In genomic region chr4:178611062-178611461, GRCh38 we compare ENCODE assay signal across 34 cellular contexts.
"Had no signal": no experiment of that assay in that cellular context is flagged by ENCODE, and none has a peak within 500 bp of the region (broad histone marks: within the 10 kb centered on the region; RNA-seq: fewer than 3 reads in every experiment).

No MANE protein-coding gene starts in this region.

- H3K4me3 ChIP-seq: adrenal gland, body of pancreas, esophagus muscularis mucosa, gastrocnemius medialis, heart right ventricle, hepatocyte had no signal

- FAIRE-seq: colon had no signal

- H3K27me3 ChIP-seq: adrenal gland, body of pancreas, esophagus muscularis mucosa, foreskin keratinocyte, gastrocnemius medialis, heart right ventricle, hepatocyte had no signal

- H3K27ac Mint-ChIP-seq: activated CD4-positive, alpha-beta memory T cell treated with anti-CD3 and anti-CD28 coated beads for 36 hours; activated CD4-positive, alpha-beta T cell treated with anti-CD3 and anti-CD28 coated beads for 36 hours; activated CD4-positive, alpha-beta T cell treated with anti-CD3 and anti-CD28 coated beads, Interleukin-2, amount 10 ng/mL, durations not matched to agents 24 days and 14 days; activated CD8-positive, alpha-beta memory T cell treated with anti-CD3 and anti-CD28 coated beads, Interleukin-2, amount 10 ng/mL, durations not matched to agents 7 days and 5 days; activated CD8-positive, alpha-beta T cell treated with anti-CD3 and anti-CD28 coated beads, Interleukin-2, amount 10 ng/mL, durations not matched to agents 7 days and 5 days; activated naive CD4-positive, alpha-beta T cell treated with anti-CD3 and anti-CD28 coated beads for 36 hours; activated naive CD4-positive, alpha-beta T cell treated with anti-CD3 and anti-CD28 coated beads, Interleukin-2, amount 50 U/mL, for 24 hours; activated naive CD8-positive, alpha-beta T cell treated with anti-CD3 and anti-CD28 coated beads for 36 hours; activated naive CD8-positive, alpha-beta T cell treated with anti-CD3 and anti-CD28 coated beads, Interleukin-2, amount 50 U/mL, for 24 hours; activated T-helper 1 cell treated with anti-CD3 and anti-CD28 coated beads, Interleukin-12 subunit alpha, Interleukin-12 subunit beta, Interleukin-2, Interleukin-4 antibody, amounts not matched to agents 30 ng/mL and 10 ng/mL and 1 ng/mL, durations not matched to agents 14 hours and 24 hours and 36 hours; activated T-helper 2 cell treated with anti-CD3 and anti-CD28 coated beads, Interferon-gamma antibody, Interleukin-2, Interleukin-4, amounts not matched to agents 10 μg/mL and 5 μg/mL and 100 μg/mL, durations not matched to agents 14 hours and 24 hours and 36 hours; effector memory CD8-positive, alpha-beta T cell had no signal

- H2AFZ ChIP-seq: hepatocyte had no signal

- H3K9me3 ChIP-seq: adrenal gland, body of pancreas, esophagus muscularis mucosa, gastrocnemius medialis had no signal

- H3K4me1 Mint-ChIP-seq: activated CD8-positive, alpha-beta memory T cell treated with anti-CD3 and anti-CD28 coated beads, Interleukin-2, amount 10 ng/mL, durations not matched to agents 7 days and 5 days; activated naive CD4-positive, alpha-beta T cell treated with anti-CD3 and anti-CD28 coated beads, Interleukin-2, amount 50 U/mL, for 24 hours; activated naive CD8-positive, alpha-beta T cell treated with anti-CD3 and anti-CD28 coated beads for 36 hours; activated naive CD8-positive, alpha-beta T cell treated with anti-CD3 and anti-CD28 coated beads, Interleukin-2, amount 50 U/mL, for 24 hours had no signal

- H3K4me2 ChIP-seq: hepatocyte had no signal

- H3K4me3 Mint-ChIP-seq: activated CD4-positive, alpha-beta memory T cell treated with anti-CD3 and anti-CD28 coated beads for 36 hours; activated CD4-positive, alpha-beta T cell treated with anti-CD3 and anti-CD28 coated beads for 36 hours; activated CD4-positive, alpha-beta T cell treated with anti-CD3 and anti-CD28 coated beads, Interleukin-2, amount 10 ng/mL, durations not matched to agents 24 days and 14 days; activated CD8-positive, alpha-beta memory T cell treated with anti-CD3 and anti-CD28 coated beads, Interleukin-2, amount 10 ng/mL, durations not matched to agents 7 days and 5 days; activated CD8-positive, alpha-beta T cell treated with anti-CD3 and anti-CD28 coated beads, Interleukin-2, amount 10 ng/mL, durations not matched to agents 7 days and 5 days; activated naive CD4-positive, alpha-beta T cell treated with anti-CD3 and anti-CD28 coated beads for 36 hours; activated naive CD4-positive, alpha-beta T cell treated with anti-CD3 and anti-CD28 coated beads, Interleukin-2, amount 50 U/mL, for 24 hours; activated naive CD8-positive, alpha-beta T cell treated with anti-CD3 and anti-CD28 coated beads for 36 hours; activated naive CD8-positive, alpha-beta T cell treated with anti-CD3 and anti-CD28 coated beads, Interleukin-2, amount 50 U/mL, for 24 hours; activated T-helper 1 cell treated with anti-CD3 and anti-CD28 coated beads, Interleukin-12 subunit alpha, Interleukin-12 subunit beta, Interleukin-2, Interleukin-4 antibody, amounts not matched to agents 30 ng/mL and 10 ng/mL and 1 ng/mL, durations not matched to agents 14 hours and 24 hours and 36 hours; effector memory CD8-positive, alpha-beta T cell had no signal

- H3K36me3 Mint-ChIP-seq: activated CD4-positive, alpha-beta memory T cell treated with anti-CD3 and anti-CD28 coated beads for 36 hours; activated CD8-positive, alpha-beta memory T cell treated with anti-CD3 and anti-CD28 coated beads, Interleukin-2, amount 10 ng/mL, durations not matched to agents 7 days and 5 days; activated naive CD4-positive, alpha-beta T cell treated with anti-CD3 and anti-CD28 coated beads, Interleukin-2, amount 50 U/mL, for 24 hours; activated naive CD8-positive, alpha-beta T cell treated with anti-CD3 and anti-CD28 coated beads for 36 hours had no signal

- ATAC-seq: activated CD4-positive, alpha-beta T cell treated with anti-CD3 and anti-CD28 coated beads for 36 hours; activated CD8-positive, alpha-beta memory T cell treated with anti-CD3 and anti-CD28 coated beads, Interleukin-2, amount 10 ng/mL, durations not matched to agents 7 days and 5 days; activated CD8-positive, alpha-beta T cell treated with anti-CD3 and anti-CD28 coated beads, Interleukin-2, amount 10 ng/mL, durations not matched to agents 7 days and 5 days; activated naive CD8-positive, alpha-beta T cell treated with anti-CD3 and anti-CD28 coated beads, Interleukin-2, amount 50 U/mL, for 24 hours; body of pancreas; effector memory CD8-positive, alpha-beta T cell; foreskin keratinocyte; gastrocnemius medialis; heart right ventricle had no signal

- H3K4me1 ChIP-seq: adrenal gland, body of pancreas, esophagus muscularis mucosa, foreskin keratinocyte, gastrocnemius medialis, heart right ventricle had no signal

- H3K36me3 ChIP-seq: adrenal gland, esophagus muscularis mucosa, gastrocnemius medialis, heart right ventricle had no signal

- H3K27me3 Mint-ChIP-seq: activated CD4-positive, alpha-beta memory T cell treated with anti-CD3 and anti-CD28 coated beads for 36 hours; activated CD4-positive, alpha-beta T cell treated with anti-CD3 and anti-CD28 coated beads for 36 hours; activated CD4-positive, alpha-beta T cell treated with anti-CD3 and anti-CD28 coated beads, Interleukin-2, amount 10 ng/mL, durations not matched to agents 24 days and 14 days; activated CD8-positive, alpha-beta memory T cell treated with anti-CD3 and anti-CD28 coated beads, Interleukin-2, amount 10 ng/mL, durations not matched to agents 7 days and 5 days; activated naive CD4-positive, alpha-beta T cell treated with anti-CD3 and anti-CD28 coated beads, Interleukin-2, amount 50 U/mL, for 24 hours; activated naive CD8-positive, alpha-beta T cell treated with anti-CD3 and anti-CD28 coated beads for 36 hours; activated naive CD8-positive, alpha-beta T cell treated with anti-CD3 and anti-CD28 coated beads, Interleukin-2, amount 50 U/mL, for 24 hours; effector memory CD8-positive, alpha-beta T cell had no signal

- DNase-seq: activated CD4-positive, alpha-beta memory T cell treated with anti-CD3 and anti-CD28 coated beads for 36 hours; activated CD4-positive, alpha-beta T cell treated with anti-CD3 and anti-CD28 coated beads for 36 hours; activated CD4-positive, alpha-beta T cell treated with anti-CD3 and anti-CD28 coated beads, Interleukin-2, amount 10 ng/mL, durations not matched to agents 24 days and 14 days; activated CD4-positive, CD25-positive, alpha-beta regulatory T cell; activated CD4-positive, CD25-positive, alpha-beta regulatory T cell treated with anti-CD3 and anti-CD28 coated beads, Interleukin-2, amount 50 U/mL, for 72 hours; activated CD8-positive, alpha-beta memory T cell treated with anti-CD3 and anti-CD28 coated beads, Interleukin-2, amount 10 ng/mL, durations not matched to agents 7 days and 5 days; activated CD8-positive, alpha-beta memory T cell treated with anti-CD3 and anti-CD28 coated beads, Interleukin-2, amount 50 U/mL, for 4 hours; activated CD8-positive, alpha-beta T cell treated with anti-CD3 and anti-CD28 coated beads, Interleukin-2, amount 10 ng/mL, durations not matched to agents 7 days and 5 days; activated effector memory CD4-positive, alpha-beta T cell treated with anti-CD3 and anti-CD28 coated beads, Interleukin-2, amount 50 U/mL, for 16 hours; activated naive CD4-positive, alpha-beta T cell treated with anti-CD3 and anti-CD28 coated beads for 36 hours; activated naive CD8-positive, alpha-beta T cell treated with anti-CD3 and anti-CD28 coated beads for 36 hours; activated naive CD8-positive, alpha-beta T cell treated with anti-CD3 and anti-CD28 coated beads, Interleukin-2, amount 50 U/mL, for 24 hours; activated T-cell treated with anti-CD3 and anti-CD28 coated beads, Interleukin-2, amount 50 U/mL, for 1 hour; activated T-cell treated with anti-CD3 and anti-CD28 coated beads, Interleukin-2, amount 50 U/mL, for 48 hours; adrenal gland; amygdala; aorta; body of pancreas; caudate nucleus; cortex of kidney; dermis blood vessel endothelial cell; effector CD4-positive, alpha-beta T cell; effector memory CD8-positive, alpha-beta T cell; erythroblast; foreskin keratinocyte; gastrocnemius medialis; heart right ventricle; T1000 had no signal

- H3K79me2 ChIP-seq: hepatocyte had no signal

- H3K27ac ChIP-seq: adrenal gland, body of pancreas, esophagus muscularis mucosa, foreskin keratinocyte, gastrocnemius medialis, heart right ventricle, hepatocyte had no signal

- H3K9me3 Mint-ChIP-seq: activated naive CD4-positive, alpha-beta T cell treated with anti-CD3 and anti-CD28 coated beads for 36 hours; activated naive CD4-positive, alpha-beta T cell treated with anti-CD3 and anti-CD28 coated beads, Interleukin-2, amount 50 U/mL, for 24 hours; activated naive CD8-positive, alpha-beta T cell treated with anti-CD3 and anti-CD28 coated beads for 36 hours had no signal
